Comparison of ENCODE assay signal across 1 cellular context in genomic region chr10:114304017-114304565, GRCh38.
TF ChIP-seq lines count a peak whose summit lies in the region.

No MANE protein-coding gene starts in this region.

TF ChIP-seq in HCT116, 20 proteins besides CTCF, POLR2A, EP300 and RAD21 (continued from another document):
- TF ChIP-seq REST (IDR thresholded peaks at IDR 0.05; ENCODE audit: low read depth) (no peak), EZH2 (IDR thresholded peaks at IDR 0.05) (no peak), POLR2AphosphoS5 (IDR thresholded peaks at IDR 0.05; ENCODE audit: low read depth, low read length) (no peak), ATF3 (IDR thresholded peaks at IDR 0.05) (no peak), TCF7L2 (IDR thresholded peaks at IDR 0.05; ENCODE audit: borderline replicate concordance, extremely low read depth, insufficient read depth, insufficient read length) (peak; percentile 94), ZNF274 (IDR thresholded peaks at IDR 0.05; ENCODE audit: low read depth, low read length) (no peak), EZH2phosphoT487 (IDR thresholded peaks at IDR 0.05; ENCODE audit: borderline replicate concordance) (no peak), CBX3 (IDR thresholded peaks at IDR 0.05; ENCODE audit: low read depth) (peak; percentile 14; the same call in 1 of the 2 replicates), ELF1 (IDR thresholded peaks at IDR 0.05; ENCODE audit: borderline replicate concordance, low read depth) (no peak), SIN3A (IDR thresholded peaks at IDR 0.05; ENCODE audit: low read depth) (no peak), ZBTB33 (IDR thresholded peaks at IDR 0.05; ENCODE audit: extremely low read depth, insufficient replicate concordance, low read length) (no peak), CEBPB (IDR thresholded peaks at IDR 0.05; ENCODE audit: low read depth) (no peak), EGR1 (IDR thresholded peaks at IDR 0.05; ENCODE audit: low read depth) (no peak), FOSL1 (IDR thresholded peaks at IDR 0.05; ENCODE audit: low read depth) (no peak)
